Comparison of ENCODE assay signal across 1 cellular context in genomic region chr2:42116195-42117181, GRCh38.
TF ChIP-seq lines count a peak whose summit lies in the region.

No MANE protein-coding gene starts in this region.

TF ChIP-seq in HepG2, 621 proteins besides CTCF, POLR2A, EP300 and RAD21 (continued from another document and continues in another):
- TF ChIP-seq, protein P1, sequence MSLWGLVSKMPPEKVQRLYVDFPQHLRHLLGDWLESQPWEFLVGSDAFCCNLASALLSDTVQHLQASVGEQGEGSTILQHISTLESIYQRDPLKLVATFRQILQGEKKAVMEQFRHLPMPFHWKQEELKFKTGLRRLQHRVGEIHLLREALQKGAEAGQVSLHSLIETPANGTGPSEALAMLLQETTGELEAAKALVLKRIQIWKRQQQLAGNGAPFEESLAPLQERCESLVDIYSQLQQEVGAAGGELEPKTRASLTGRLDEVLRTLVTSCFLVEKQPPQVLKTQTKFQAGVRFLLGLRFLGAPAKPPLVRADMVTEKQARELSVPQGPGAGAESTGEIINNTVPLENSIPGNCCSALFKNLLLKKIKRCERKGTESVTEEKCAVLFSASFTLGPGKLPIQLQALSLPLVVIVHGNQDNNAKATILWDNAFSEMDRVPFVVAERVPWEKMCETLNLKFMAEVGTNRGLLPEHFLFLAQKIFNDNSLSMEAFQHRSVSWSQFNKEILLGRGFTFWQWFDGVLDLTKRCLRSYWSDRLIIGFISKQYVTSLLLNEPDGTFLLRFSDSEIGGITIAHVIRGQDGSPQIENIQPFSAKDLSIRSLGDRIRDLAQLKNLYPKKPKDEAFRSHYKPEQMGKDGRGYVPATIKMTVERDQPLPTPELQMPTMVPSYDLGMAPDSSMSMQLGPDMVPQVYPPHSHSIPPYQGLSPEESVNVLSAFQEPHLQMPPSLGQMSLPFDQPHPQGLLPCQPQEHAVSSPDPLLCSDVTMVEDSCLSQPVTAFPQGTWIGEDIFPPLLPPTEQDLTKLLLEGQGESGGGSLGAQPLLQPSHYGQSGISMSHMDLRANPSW (CRISPR knock-in tag; IDR thresholded peaks at IDR 0.05; ENCODE audit: borderline replicate concordance): peak; percentile 53; the same call in 1 of the 2 replicates
- TF ChIP-seq, protein P2, sequence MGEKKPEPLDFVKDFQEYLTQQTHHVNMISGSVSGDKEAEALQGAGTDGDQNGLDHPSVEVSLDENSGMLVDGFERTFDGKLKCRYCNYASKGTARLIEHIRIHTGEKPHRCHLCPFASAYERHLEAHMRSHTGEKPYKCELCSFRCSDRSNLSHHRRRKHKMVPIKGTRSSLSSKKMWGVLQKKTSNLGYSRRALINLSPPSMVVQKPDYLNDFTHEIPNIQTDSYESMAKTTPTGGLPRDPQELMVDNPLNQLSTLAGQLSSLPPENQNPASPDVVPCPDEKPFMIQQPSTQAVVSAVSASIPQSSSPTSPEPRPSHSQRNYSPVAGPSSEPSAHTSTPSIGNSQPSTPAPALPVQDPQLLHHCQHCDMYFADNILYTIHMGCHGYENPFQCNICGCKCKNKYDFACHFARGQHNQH (CRISPR knock-in tag; IDR thresholded peaks at IDR 0.05): peak; percentile 45; the same call in 1 of the 2 replicates
- TF ChIP-seq, protein P3, sequence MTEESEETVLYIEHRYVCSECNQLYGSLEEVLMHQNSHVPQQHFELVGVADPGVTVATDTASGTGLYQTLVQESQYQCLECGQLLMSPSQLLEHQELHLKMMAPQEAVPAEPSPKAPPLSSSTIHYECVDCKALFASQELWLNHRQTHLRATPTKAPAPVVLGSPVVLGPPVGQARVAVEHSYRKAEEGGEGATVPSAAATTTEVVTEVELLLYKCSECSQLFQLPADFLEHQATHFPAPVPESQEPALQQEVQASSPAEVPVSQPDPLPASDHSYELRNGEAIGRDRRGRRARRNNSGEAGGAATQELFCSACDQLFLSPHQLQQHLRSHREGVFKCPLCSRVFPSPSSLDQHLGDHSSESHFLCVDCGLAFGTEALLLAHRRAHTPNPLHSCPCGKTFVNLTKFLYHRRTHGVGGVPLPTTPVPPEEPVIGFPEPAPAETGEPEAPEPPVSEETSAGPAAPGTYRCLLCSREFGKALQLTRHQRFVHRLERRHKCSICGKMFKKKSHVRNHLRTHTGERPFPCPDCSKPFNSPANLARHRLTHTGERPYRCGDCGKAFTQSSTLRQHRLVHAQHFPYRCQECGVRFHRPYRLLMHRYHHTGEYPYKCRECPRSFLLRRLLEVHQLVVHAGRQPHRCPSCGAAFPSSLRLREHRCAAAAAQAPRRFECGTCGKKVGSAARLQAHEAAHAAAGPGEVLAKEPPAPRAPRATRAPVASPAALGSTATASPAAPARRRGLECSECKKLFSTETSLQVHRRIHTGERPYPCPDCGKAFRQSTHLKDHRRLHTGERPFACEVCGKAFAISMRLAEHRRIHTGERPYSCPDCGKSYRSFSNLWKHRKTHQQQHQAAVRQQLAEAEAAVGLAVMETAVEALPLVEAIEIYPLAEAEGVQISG (CRISPR knock-in tag; IDR thresholded peaks at IDR 0.05): no peak
- TF ChIP-seq DRAP1 (CRISPR knock-in tag; IDR thresholded peaks at IDR 0.05): peak; percentile 80
- TF ChIP-seq THRA (CRISPR knock-in tag; IDR thresholded peaks at IDR 0.05; ENCODE audit: borderline replicate concordance): peak; percentile 46; the same call in 1 of the 2 replicates
- peak; percentile 31; the same call in 1 of the 2 replicates for TF ChIP-seq GATAD1 (CRISPR knock-in tag; IDR thresholded peaks at IDR 0.05)
- no peak for TF ChIP-seq ZNF17 (CRISPR knock-in tag; IDR thresholded peaks at IDR 0.05)
- no peak for TF ChIP-seq SRSF9 (IDR thresholded peaks at IDR 0.05; ENCODE audit: borderline replicate concordance, insufficient read depth, low read depth, low read length, poor library complexity, severe bottlenecking)
- TF ChIP-seq, protein P4, sequence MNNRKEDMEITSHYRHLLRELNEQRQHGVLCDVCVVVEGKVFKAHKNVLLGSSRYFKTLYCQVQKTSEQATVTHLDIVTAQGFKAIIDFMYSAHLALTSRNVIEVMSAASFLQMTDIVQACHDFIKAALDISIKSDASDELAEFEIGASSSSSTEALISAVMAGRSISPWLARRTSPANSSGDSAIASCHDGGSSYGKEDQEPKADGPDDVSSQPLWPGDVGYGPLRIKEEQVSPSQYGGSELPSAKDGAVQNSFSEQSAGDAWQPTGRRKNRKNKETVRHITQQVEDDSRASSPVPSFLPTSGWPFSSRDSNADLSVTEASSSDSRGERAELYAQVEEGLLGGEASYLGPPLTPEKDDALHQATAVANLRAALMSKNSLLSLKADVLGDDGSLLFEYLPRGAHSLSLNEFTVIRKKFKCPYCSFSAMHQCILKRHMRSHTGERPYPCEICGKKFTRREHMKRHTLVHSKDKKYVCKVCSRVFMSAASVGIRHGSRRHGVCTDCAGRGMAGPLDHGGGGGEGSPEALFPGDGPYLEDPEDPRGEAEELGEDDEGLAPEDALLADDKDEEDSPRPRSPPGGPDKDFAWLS (CRISPR knock-in tag; IDR thresholded peaks at IDR 0.05; ENCODE audit: borderline replicate concordance): no peak
- 0 out of 2 replicates have a peak, but pooled peaks have one; percentile 22 for TF ChIP-seq ZNF124 (CRISPR knock-in tag; IDR thresholded peaks at IDR 0.05)
- TF ChIP-seq ZNF33A (CRISPR knock-in tag; IDR thresholded peaks at IDR 0.05; ENCODE audit: borderline replicate concordance): no peak
- no peak for TF ChIP-seq ZFP82 (CRISPR knock-in tag; IDR thresholded peaks at IDR 0.05; ENCODE audit: borderline replicate concordance)
- no peak for TF ChIP-seq IKZF1 (IDR thresholded peaks at IDR 0.05)
- TF ChIP-seq ZFAT (CRISPR knock-in tag; conservative IDR thresholded peaks at IDR 0.05): no peak
- TF ChIP-seq EHMT2 (IDR thresholded peaks at IDR 0.05; ENCODE audit: borderline replicate concordance, low read depth, low read length): no peak; the same call in 1 of the 2 replicates
- TF ChIP-seq TARDBP (CRISPR knock-in tag; IDR thresholded peaks at IDR 0.05): peak; percentile 76; the same call in 1 of the 2 replicates
- TF ChIP-seq ZFYVE20 (CRISPR knock-in tag; IDR thresholded peaks at IDR 0.05; ENCODE audit: borderline replicate concordance, low read depth): no peak
- no peak for TF ChIP-seq THYN1 (CRISPR knock-in tag; IDR thresholded peaks at IDR 0.05; ENCODE audit: borderline replicate concordance, low read depth)
- TF ChIP-seq ZBTB4 (CRISPR knock-in tag; IDR thresholded peaks at IDR 0.05; ENCODE audit: borderline replicate concordance): no peak
- TF ChIP-seq ZNF207 (IDR thresholded peaks at IDR 0.05; ENCODE audit: borderline replicate concordance): no peak
- TF ChIP-seq ZNF770 (CRISPR knock-in tag; IDR thresholded peaks at IDR 0.05): peak; percentile 33; the same call in 1 of the 2 replicates
- TF ChIP-seq, protein P5, sequence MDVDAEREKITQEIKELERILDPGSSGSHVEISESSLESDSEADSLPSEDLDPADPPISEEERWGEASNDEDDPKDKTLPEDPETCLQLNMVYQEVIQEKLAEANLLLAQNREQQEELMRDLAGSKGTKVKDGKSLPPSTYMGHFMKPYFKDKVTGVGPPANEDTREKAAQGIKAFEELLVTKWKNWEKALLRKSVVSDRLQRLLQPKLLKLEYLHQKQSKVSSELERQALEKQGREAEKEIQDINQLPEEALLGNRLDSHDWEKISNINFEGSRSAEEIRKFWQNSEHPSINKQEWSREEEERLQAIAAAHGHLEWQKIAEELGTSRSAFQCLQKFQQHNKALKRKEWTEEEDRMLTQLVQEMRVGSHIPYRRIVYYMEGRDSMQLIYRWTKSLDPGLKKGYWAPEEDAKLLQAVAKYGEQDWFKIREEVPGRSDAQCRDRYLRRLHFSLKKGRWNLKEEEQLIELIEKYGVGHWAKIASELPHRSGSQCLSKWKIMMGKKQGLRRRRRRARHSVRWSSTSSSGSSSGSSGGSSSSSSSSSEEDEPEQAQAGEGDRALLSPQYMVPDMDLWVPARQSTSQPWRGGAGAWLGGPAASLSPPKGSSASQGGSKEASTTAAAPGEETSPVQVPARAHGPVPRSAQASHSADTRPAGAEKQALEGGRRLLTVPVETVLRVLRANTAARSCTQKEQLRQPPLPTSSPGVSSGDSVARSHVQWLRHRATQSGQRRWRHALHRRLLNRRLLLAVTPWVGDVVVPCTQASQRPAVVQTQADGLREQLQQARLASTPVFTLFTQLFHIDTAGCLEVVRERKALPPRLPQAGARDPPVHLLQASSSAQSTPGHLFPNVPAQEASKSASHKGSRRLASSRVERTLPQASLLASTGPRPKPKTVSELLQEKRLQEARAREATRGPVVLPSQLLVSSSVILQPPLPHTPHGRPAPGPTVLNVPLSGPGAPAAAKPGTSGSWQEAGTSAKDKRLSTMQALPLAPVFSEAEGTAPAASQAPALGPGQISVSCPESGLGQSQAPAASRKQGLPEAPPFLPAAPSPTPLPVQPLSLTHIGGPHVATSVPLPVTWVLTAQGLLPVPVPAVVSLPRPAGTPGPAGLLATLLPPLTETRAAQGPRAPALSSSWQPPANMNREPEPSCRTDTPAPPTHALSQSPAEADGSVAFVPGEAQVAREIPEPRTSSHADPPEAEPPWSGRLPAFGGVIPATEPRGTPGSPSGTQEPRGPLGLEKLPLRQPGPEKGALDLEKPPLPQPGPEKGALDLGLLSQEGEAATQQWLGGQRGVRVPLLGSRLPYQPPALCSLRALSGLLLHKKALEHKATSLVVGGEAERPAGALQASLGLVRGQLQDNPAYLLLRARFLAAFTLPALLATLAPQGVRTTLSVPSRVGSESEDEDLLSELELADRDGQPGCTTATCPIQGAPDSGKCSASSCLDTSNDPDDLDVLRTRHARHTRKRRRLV (CRISPR knock-in tag; IDR thresholded peaks at IDR 0.05): peak; percentile 87; the same call in 1 of the 2 replicates
- TF ChIP-seq, protein P6, sequence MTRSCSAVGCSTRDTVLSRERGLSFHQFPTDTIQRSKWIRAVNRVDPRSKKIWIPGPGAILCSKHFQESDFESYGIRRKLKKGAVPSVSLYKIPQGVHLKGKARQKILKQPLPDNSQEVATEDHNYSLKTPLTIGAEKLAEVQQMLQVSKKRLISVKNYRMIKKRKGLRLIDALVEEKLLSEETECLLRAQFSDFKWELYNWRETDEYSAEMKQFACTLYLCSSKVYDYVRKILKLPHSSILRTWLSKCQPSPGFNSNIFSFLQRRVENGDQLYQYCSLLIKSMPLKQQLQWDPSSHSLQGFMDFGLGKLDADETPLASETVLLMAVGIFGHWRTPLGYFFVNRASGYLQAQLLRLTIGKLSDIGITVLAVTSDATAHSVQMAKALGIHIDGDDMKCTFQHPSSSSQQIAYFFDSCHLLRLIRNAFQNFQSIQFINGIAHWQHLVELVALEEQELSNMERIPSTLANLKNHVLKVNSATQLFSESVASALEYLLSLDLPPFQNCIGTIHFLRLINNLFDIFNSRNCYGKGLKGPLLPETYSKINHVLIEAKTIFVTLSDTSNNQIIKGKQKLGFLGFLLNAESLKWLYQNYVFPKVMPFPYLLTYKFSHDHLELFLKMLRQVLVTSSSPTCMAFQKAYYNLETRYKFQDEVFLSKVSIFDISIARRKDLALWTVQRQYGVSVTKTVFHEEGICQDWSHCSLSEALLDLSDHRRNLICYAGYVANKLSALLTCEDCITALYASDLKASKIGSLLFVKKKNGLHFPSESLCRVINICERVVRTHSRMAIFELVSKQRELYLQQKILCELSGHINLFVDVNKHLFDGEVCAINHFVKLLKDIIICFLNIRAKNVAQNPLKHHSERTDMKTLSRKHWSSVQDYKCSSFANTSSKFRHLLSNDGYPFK (CRISPR knock-in tag; IDR thresholded peaks at IDR 0.05; ENCODE audit: borderline replicate concordance): no peak
- no peak for TF ChIP-seq MAFK (conservative IDR thresholded peaks at IDR 0.05 in 1 of 2, IDR thresholded peaks at IDR 0.05 in 1 of 2; ENCODE audit: low read length in 2 of 2)
- TF ChIP-seq HOXA5 (CRISPR knock-in tag; IDR thresholded peaks at IDR 0.05): peak; percentile 71; the same call in 1 of the 2 replicates
- no peak for TF ChIP-seq NFIB (CRISPR knock-in tag; IDR thresholded peaks at IDR 0.05; ENCODE audit: borderline replicate concordance)
- TF ChIP-seq BRCA1 (CRISPR knock-in tag; IDR thresholded peaks at IDR 0.05): no peak
- peak; percentile 82 for TF ChIP-seq SAP130 (CRISPR knock-in tag; IDR thresholded peaks at IDR 0.05; ENCODE audit: low read depth)
